In genomic region chr10:119533473-119533872, GRCh38 we compare ENCODE assay signal across 18 cellular contexts.
"Had no signal": no experiment of that assay in that cellular context is flagged by ENCODE, and none has a peak within 500 bp of the region (broad histone marks: within the 10 kb centered on the region; RNA-seq: fewer than 3 reads in every experiment).

No MANE protein-coding gene starts in this region.

- H3K36me3 ChIP-seq: left ventricle myocardium inferior, right atrium auricular region had no signal

- H3K27ac Mint-ChIP-seq: nephron had no signal

- H3K27me3 ChIP-seq: esophagus squamous epithelium, right atrium auricular region, testis had no signal

- H3K9me3 ChIP-seq: esophagus squamous epithelium, left ventricle myocardium inferior, right atrium auricular region, testis had no signal

- H3K4me3 ChIP-seq: esophagus squamous epithelium, left ventricle myocardium inferior, right atrium auricular region, skin epidermis, testis had no signal

- H3K27ac ChIP-seq: esophagus squamous epithelium, left ventricle myocardium inferior, right atrium auricular region, skin epidermis, testis had no signal

- H3K4me1 ChIP-seq: left ventricle myocardium inferior, right atrium auricular region, testis had no signal

- H3K4me3 Mint-ChIP-seq: nephron had no signal

- DNase-seq: activated CD4-positive, alpha-beta T cell treated with anti-CD3 and anti-CD28 coated beads, Interleukin-2, amount 50 U/mL, for 1 hour; activated CD4-positive, CD25-positive, alpha-beta regulatory T cell; activated gamma-delta T cell; activated T-cell treated with anti-CD3 and anti-CD28 coated beads for 4 hours; amniotic stem cell; esophagus squamous epithelium; foreskin fibroblast; hypothalamus; kidney; left ventricle myocardium inferior; occipital lobe; stimulated activated CD4-positive, alpha-beta T cell treated with anti-CD3 and anti-CD28 coated beads, Interleukin-15, amount 100 ng/mL, for 24 hours; stimulated activated CD4-positive, alpha-beta T cell treated with anti-CD3 and anti-CD28 coated beads, Interleukin-4, amount 100 ng/mL, for 24 hours; stimulated activated naive CD4-positive, alpha-beta T cell treated with Interleukin-2 at 50 U/mL for 16 hours; testis had no signal

- H3K9me3 Mint-ChIP-seq: nephron had no signal
